18 cellular contexts compared by ENCODE assay signal in the genomic region with DNA sequence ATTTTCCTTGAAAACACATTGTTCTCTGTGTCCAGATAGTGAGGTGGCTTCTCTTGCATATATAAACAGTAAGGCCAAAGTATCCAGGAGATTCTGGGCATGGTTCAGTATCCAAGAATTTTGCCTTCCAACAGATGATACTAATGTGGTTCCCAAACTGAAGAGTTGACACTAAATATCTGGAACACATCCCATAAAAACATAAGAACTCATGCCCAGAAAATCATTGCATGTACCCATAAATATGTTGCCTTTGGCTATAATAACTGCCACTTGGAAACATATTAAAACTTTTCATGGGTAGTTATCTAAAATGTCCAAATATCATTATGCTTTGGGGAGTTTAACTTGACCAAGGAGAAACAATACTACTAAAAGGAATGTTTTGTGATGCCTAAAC.
"Had no signal": no experiment of that assay in that cellular context is flagged by ENCODE, and none has a peak within 500 bp of the region (broad histone marks: within the 10 kb centered on the region; RNA-seq: fewer than 3 reads in every experiment).

No MANE protein-coding gene starts in this region.

- H3K4me1 Mint-ChIP-seq: activated CD4-positive, alpha-beta T cell treated with anti-CD3 and anti-CD28 coated beads, Interleukin-2, amount 10 ng/mL, durations not matched to agents 7 days and 5 days; mesothelial cell of epicardium; nephron had no signal

- DNase-seq: activated CD4-positive, alpha-beta T cell treated with anti-CD3 and anti-CD28 coated beads, Interleukin-2, amount 10 ng/mL, durations not matched to agents 7 days and 5 days; activated CD8-positive, alpha-beta memory T cell treated with anti-CD3 and anti-CD28 coated beads, Interleukin-2, amount 50 U/mL, for 4 hours; activated effector memory CD4-positive, alpha-beta T cell treated with Interleukin-2 at 50 U/mL for 16 hours; activated naive CD4-positive, alpha-beta T cell treated with anti-CD3 and anti-CD28 coated beads, Interleukin-2, amount 50 U/mL, for 16 hours; activated T-cell treated with anti-CD3 and anti-CD28 coated beads, Interleukin-2, amount 50 U/mL, for 48 hours; heart right ventricle; left lung; stimulated activated CD4-positive, alpha-beta T cell treated with anti-CD3 and anti-CD28 coated beads, Interleukin-12 subunit alpha, Interleukin-12 subunit beta, amount 100 ng/mL, for 4 hours; stimulated activated CD4-positive, alpha-beta T cell treated with anti-CD3 and anti-CD28 coated beads, Interleukin-1b, Interleukin-23, amount 100 ng/mL, for 48 hours; stimulated activated CD8-positive, alpha-beta memory T cell treated with anti-CD3 and anti-CD28 coated beads, Interleukin-4, amount 100 ng/mL, for 48 hours; stimulated activated naive CD4-positive, alpha-beta T cell; substantia nigra; T1000; tibial artery had no signal

- H3K27me3 Mint-ChIP-seq: activated CD4-positive, alpha-beta T cell treated with anti-CD3 and anti-CD28 coated beads, Interleukin-2, amount 10 ng/mL, durations not matched to agents 7 days and 5 days; progenitor cell of endocrine pancreas had no signal

- H3K27me3 ChIP-seq: ascending aorta, heart right ventricle, left lung, tibial artery had no signal

- H3K4me3 Mint-ChIP-seq: activated CD4-positive, alpha-beta T cell treated with anti-CD3 and anti-CD28 coated beads, Interleukin-2, amount 10 ng/mL, durations not matched to agents 7 days and 5 days; mesothelial cell of epicardium; nephron had no signal

- H3K9me3 ChIP-seq: ascending aorta, heart right ventricle, left lung, tibial artery had no signal

- H3K36me3 Mint-ChIP-seq: mesothelial cell of epicardium had no signal

- H3K36me3 ChIP-seq: ascending aorta, heart right ventricle, left lung, tibial artery had no signal

- H3K4me1 ChIP-seq: heart right ventricle, left lung had no signal

- H3K27ac ChIP-seq: ascending aorta, heart right ventricle, left lung, tibial artery had no signal

- H3K9me3 Mint-ChIP-seq: activated CD4-positive, alpha-beta T cell treated with anti-CD3 and anti-CD28 coated beads, Interleukin-2, amount 10 ng/mL, durations not matched to agents 7 days and 5 days; nephron had no signal

- H3K27ac Mint-ChIP-seq: activated CD4-positive, alpha-beta T cell treated with anti-CD3 and anti-CD28 coated beads, Interleukin-2, amount 10 ng/mL, durations not matched to agents 7 days and 5 days; mesothelial cell of epicardium; nephron; progenitor cell of endocrine pancreas had no signal

- H3K4me3 ChIP-seq: ascending aorta, heart right ventricle, left lung, tibial artery had no signal
